ENCODE assay signal across 29 cellular contexts in genomic region chr3:185082829-185083228, GRCh38.
"Had no signal": no experiment of that assay in that cellular context is flagged by ENCODE, and none has a peak within 500 bp of the region (broad histone marks: within the 10 kb centered on the region; RNA-seq: fewer than 3 reads in every experiment).

No MANE protein-coding gene starts in this region.

- ATAC-seq: left colon; left lung; lower lobe of right lung; mucosa of descending colon; naive thymus-derived CD4-positive, alpha-beta T cell; natural killer cell treated with Interleukin-12 subunit alpha and Interleukin-12 subunit beta and Interleukin-15 and Interleukin-18, amount 100 ng/mL, for 72 hours; right cardiac atrium; sciatic nerve; stimulated activated naive B cell treated with anti-CD40 and anti-IgM and Interleukin-4, amounts not matched to agents 10 μg/mL and 1 μg/mL and 100 μg/mL, for 72 hours; stimulated activated naive CD8-positive, alpha-beta T cell treated with anti-CD3 and anti-CD28 coated beads, Interleukin-15, Interleukin-2, amounts not matched to agents 100 U/mL and 50 U/mL, for 24 hours had no signal

- H3K4me1 Mint-ChIP-seq: immature natural killer cell; naive thymus-derived CD4-positive, alpha-beta T cell; neural crest cell; stimulated activated naive B cell treated with anti-CD40 and anti-IgM and Interleukin-4, amounts not matched to agents 10 μg/mL and 1 μg/mL and 100 μg/mL, for 72 hours had no signal

- H3K9me3 Mint-ChIP-seq: immature natural killer cell; naive thymus-derived CD4-positive, alpha-beta T cell; natural killer cell treated with Interleukin-12 subunit alpha and Interleukin-12 subunit beta and Interleukin-15 and Interleukin-18, amount 100 ng/mL, for 72 hours; neural crest cell; stimulated activated naive B cell treated with anti-CD40 and anti-IgM and Interleukin-4, amounts not matched to agents 10 μg/mL and 1 μg/mL and 100 μg/mL, for 72 hours had no signal

- H3K27me3 Mint-ChIP-seq: progenitor cell of endocrine pancreas had no signal

- FAIRE-seq: islet of Langerhans, kidney had no signal

- H3K4me3 ChIP-seq: left lung, lower lobe of right lung, mucosa of descending colon, ovary, skin epidermis, stomach, testis, thyroid gland, transverse colon, upper lobe of left lung, vagina had no signal

- H3K4me1 ChIP-seq: left lung, lower lobe of right lung, upper lobe of left lung, vagina had no signal

- H3K4me3 Mint-ChIP-seq: immature natural killer cell; naive thymus-derived CD4-positive, alpha-beta T cell; natural killer cell treated with Interleukin-12 subunit alpha and Interleukin-12 subunit beta and Interleukin-15 and Interleukin-18, amount 100 ng/mL, for 72 hours; neural crest cell; stimulated activated naive B cell treated with anti-CD40 and anti-IgM and Interleukin-4, amounts not matched to agents 10 μg/mL and 1 μg/mL and 100 μg/mL, for 72 hours had no signal

- H3K27ac Mint-ChIP-seq: immature natural killer cell; naive thymus-derived CD4-positive, alpha-beta T cell; natural killer cell treated with Interleukin-12 subunit alpha and Interleukin-12 subunit beta and Interleukin-15 and Interleukin-18, amount 100 ng/mL, for 72 hours; progenitor cell of endocrine pancreas; stimulated activated naive B cell treated with anti-CD40 and anti-IgM and Interleukin-4, amounts not matched to agents 10 μg/mL and 1 μg/mL and 100 μg/mL, for 72 hours had no signal

- H3K9me3 ChIP-seq: left lung, lower lobe of right lung, mucosa of descending colon, ovary, stomach, testis, thyroid gland, transverse colon, upper lobe of left lung, vagina had no signal

- H3K27ac ChIP-seq: left lung, lower lobe of right lung, ovary, skin epidermis, stomach, testis, thyroid gland, transverse colon, upper lobe of left lung, vagina had no signal

- H3K36me3 Mint-ChIP-seq: immature natural killer cell; naive thymus-derived CD4-positive, alpha-beta T cell; natural killer cell treated with Interleukin-12 subunit alpha and Interleukin-12 subunit beta and Interleukin-15 and Interleukin-18, amount 100 ng/mL, for 72 hours; stimulated activated naive B cell treated with anti-CD40 and anti-IgM and Interleukin-4, amounts not matched to agents 10 μg/mL and 1 μg/mL and 100 μg/mL, for 72 hours had no signal

- DNase-seq: hypothalamus; immature natural killer cell; kidney; left colon; left lung; lower lobe of right lung; midbrain; mucosa of descending colon; naive thymus-derived CD4-positive, alpha-beta T cell; ovary; right cardiac atrium; stimulated activated CD4-positive, alpha-beta T cell treated with anti-CD3 and anti-CD28 coated beads, Interleukin-12 subunit alpha, Interleukin-12 subunit beta, amount 100 ng/mL, for 4 hours; stimulated activated CD4-positive, alpha-beta T cell treated with anti-CD3 and anti-CD28 coated beads, Interleukin-15, amount 100 ng/mL, for 24 hours; stimulated activated CD4-positive, alpha-beta T cell treated with anti-CD3 and anti-CD28 coated beads, Interleukin-2, amount 100 ng/mL, for 24 hours; stimulated activated CD4-positive, alpha-beta T cell treated with anti-CD3 and anti-CD28 coated beads, Interleukin-4, amount 100 ng/mL, for 1 hour; stimulated activated naive B cell treated with anti-CD40 and anti-IgM and Interleukin-4, amounts not matched to agents 10 μg/mL and 1 μg/mL and 100 μg/mL, for 72 hours; stimulated activated naive CD8-positive, alpha-beta T cell treated with anti-CD3 and anti-CD28 coated beads, Interleukin-15, Interleukin-2, amounts not matched to agents 100 U/mL and 50 U/mL, for 24 hours; stomach; testis; thyroid gland; transverse colon; upper lobe of left lung had no signal

- H3K27me3 ChIP-seq: left lung, ovary, stomach, testis, thyroid gland, transverse colon, upper lobe of left lung, vagina had no signal

- H3K36me3 ChIP-seq: left lung, lower lobe of right lung, ovary, thyroid gland, upper lobe of left lung, vagina had no signal
